10 cellular contexts compared by ENCODE assay signal in genomic region chr21:45224189-45224938, GRCh38.
DNase-seq lines count a peak whose midpoint lies in the region; ATAC-seq and TF ChIP-seq lines count a peak whose summit lies in the region.
"Had no signal": no experiment of that assay in that cellular context is flagged by ENCODE, and none has a peak within 500 bp of the region (broad histone marks: within the 10 kb centered on the region; RNA-seq: fewer than 3 reads in every experiment).

No MANE protein-coding gene starts in this region.

- H3K9me3 ChIP-seq in CD4-positive, CD25-positive, alpha-beta regulatory T cell (ENCODE audit: control insufficient read depth in 2 of 2, low read length in 2 of 2) = no peaks in the 10 kb centered on the region
- H3K9me3 ChIP-seq in Caco-2 = no peaks in the 10 kb centered on the region

- peak; percentile 72 to 74 for ATAC-seq in CD4-positive, CD25-positive, alpha-beta regulatory T cell (ENCODE audit: low read depth in 2 of 2)
- ATAC-seq in left lobe of liver = peak; percentile 38

- peak overlapping the region; percentile 31 for H3K4me3 ChIP-seq in CD4-positive, CD25-positive, alpha-beta regulatory T cell (ENCODE audit: low read depth, low read length)
- H3K4me3 ChIP-seq in Caco-2 (ENCODE audit: low read depth, low read length) = no peak overlapping the region

- peak; percentile 21 to 70 (median 51) for DNase-seq in CD4-positive, CD25-positive, alpha-beta regulatory T cell
- peak; percentile 22 for DNase-seq in NCI-H69 (lab: John Stamatoyannopoulos, UW)
- peak; percentile 52 for DNase-seq in activated T-cell treated with anti-CD3 and anti-CD28 coated beads, Interleukin-2, amount 50 U/mL, for 1 hour
- DNase-seq in left lobe of liver (ENCODE audit: low spot score) = no peak
- no peak for DNase-seq in Caco-2
- DNase-seq in DMS153 treated with DMSO at 0.1 percent for 48 hours (lab: John Stamatoyannopoulos, UW; ENCODE audit: unreplicated experiment) = no peak
- DNase-seq in NCI-H2107 treated with DMSO at 0.1 percent for 48 hours (lab: John Stamatoyannopoulos, UW; ENCODE audit: unreplicated experiment) = no peak
- DNase-seq in NK-92 (lab: John Stamatoyannopoulos, UW; ENCODE audit: unreplicated experiment) = no peak
- DNase-seq: naive B cell had no signal

- H3K27ac Mint-ChIP-seq in CD4-positive, CD25-positive, alpha-beta regulatory T cell = peak overlapping the region; percentile 36 to 88 (median 60)
- no peak overlapping the region for H3K27ac Mint-ChIP-seq in Caco-2 (ENCODE audit: unreplicated experiment)

- H3K4me3 Mint-ChIP-seq in CD4-positive, CD25-positive, alpha-beta regulatory T cell = peak overlapping the region in 3 of 4 donors; percentile 50 to 88 (median 79)
- H3K4me3 Mint-ChIP-seq in Caco-2 (ENCODE audit: unreplicated experiment) = no peak overlapping the region

- no TSS peak for BruUV-seq in Caco-2 (replicated peaks; lab: Mats Ljungman, UMichigan)

- POLR2A ChIA-PET in Caco-2 (lab: Charles Lee) = no interaction called here

- CTCF ChIA-PET in Caco-2 (lab: Charles Lee) = no interaction called here

- intact Hi-C loops in Caco-2 (cut with micrococcal nuclease; ENCODE audit: unreplicated experiment) = no loop called here

- H3K27ac ChIP-seq in CD4-positive, CD25-positive, alpha-beta regulatory T cell (ENCODE audit: insufficient read depth, low read length, poor library complexity, severe bottlenecking) = peak overlapping the region; percentile 75
- H3K27ac ChIP-seq: RWPE1 had no signal

- H3K36me3 Mint-ChIP-seq in CD4-positive, CD25-positive, alpha-beta regulatory T cell = peaks cover 17% of the 10 kb centered on the region
- no peaks in the 10 kb centered on the region for H3K36me3 Mint-ChIP-seq in Caco-2 (ENCODE audit: insufficient read depth, unreplicated experiment)

- H3K4me1 Mint-ChIP-seq in CD4-positive, CD25-positive, alpha-beta regulatory T cell = peaks cover 15 to 49% (median 17%) of the 10 kb centered on the region in 4 donors
- no peaks in the 10 kb centered on the region for H3K4me1 Mint-ChIP-seq in Caco-2 (ENCODE audit: low read depth, unreplicated experiment)

- no peak for TF ChIP-seq CTCF in Caco-2 (IDR thresholded peaks at IDR 0.05; ENCODE audit: insufficient read depth in 1 of 2, low read depth in 1 of 2, low read length in 1 of 2, severe bottlenecking in 1 of 2, unreplicated experiment in 1 of 2)

- H3K9me3 Mint-ChIP-seq in CD4-positive, CD25-positive, alpha-beta regulatory T cell = peaks cover 0 to 2% (median 0%) of the 10 kb centered on the region in 7 donors
- H3K9me3 Mint-ChIP-seq in Caco-2 (ENCODE audit: unreplicated experiment) = no peaks in the 10 kb centered on the region

- H3K4me1 ChIP-seq in CD4-positive, CD25-positive, alpha-beta regulatory T cell (ENCODE audit: control insufficient read depth, insufficient read depth, low read length, poor library complexity, severe bottlenecking) = peaks cover 24% of the 10 kb centered on the region
- no peaks in the 10 kb centered on the region for H3K4me1 ChIP-seq in Caco-2

- peaks cover 20% of the 10 kb centered on the region for H3K36me3 ChIP-seq in CD4-positive, CD25-positive, alpha-beta regulatory T cell (ENCODE audit: control insufficient read depth, insufficient read depth, low read length)
- H3K36me3 ChIP-seq in Caco-2 (ENCODE audit: control insufficient read depth, insufficient read depth, low read length) = no peaks in the 10 kb centered on the region

- H3K27me3 ChIP-seq in CD4-positive, CD25-positive, alpha-beta regulatory T cell (ENCODE audit: control insufficient read depth, insufficient read depth, low read length) = no peaks in the 10 kb centered on the region
- H3K27me3 ChIP-seq in Caco-2 (replicated peaks; ENCODE audit: control insufficient read depth, insufficient read depth, low read length) = no peaks in the 10 kb centered on the region

- H3K27me3 Mint-ChIP-seq in CD4-positive, CD25-positive, alpha-beta regulatory T cell = peaks cover 4% of the 10 kb centered on the region
- peaks cover 3% of the 10 kb centered on the region for H3K27me3 Mint-ChIP-seq in Caco-2 (ENCODE audit: insufficient read depth, unreplicated experiment)
- H3K27me3 Mint-ChIP-seq: naive B cell had no signal

Comparison
In these comparisons a context has a peak if more than half of its experiments do, and no peak if none do; other contexts are left out.
1. DNase-seq: peak in CD4-positive, CD25-positive, alpha-beta regulatory T cell (3 of 3), NCI-H69 (single experiment) and activated T-cell treated with anti-CD3 and anti-CD28 coated beads, Interleukin-2, amount 50 U/mL, for 1 hour (single experiment); none in left lobe of liver (single experiment), Caco-2 (0 of 2), DMS153 treated with DMSO at 0.1 percent for 48 hours (single experiment), NCI-H2107 treated with DMSO at 0.1 percent for 48 hours (single experiment) and NK-92 (single experiment).